ENCODE assay signal across 9 cellular contexts in genomic region chr1:19374402-19374801, GRCh38.
DNase-seq lines count a peak whose midpoint lies in the region; ATAC-seq and TF ChIP-seq lines count a peak whose summit lies in the region.
"Had no signal": no experiment of that assay in that cellular context is flagged by ENCODE, and none has a peak within 500 bp of the region (broad histone marks: within the 10 kb centered on the region; RNA-seq: fewer than 3 reads in every experiment).

No MANE protein-coding gene starts in this region.

- H3K4me1 ChIP-seq in heart right ventricle = peaks cover 7 to 70% (median 24%) of the 10 kb centered on the region in 9 donors
- H3K4me1 ChIP-seq in right cardiac atrium (ENCODE audit: control insufficient read depth, insufficient read depth, low read length) = peaks cover 9% of the 10 kb centered on the region
- peaks cover 0 to 47% (median 13%) of the 10 kb centered on the region in 3 donors for H3K4me1 ChIP-seq in gastroesophageal sphincter
- peaks cover 75% of the 10 kb centered on the region for H3K4me1 ChIP-seq in vagina

- H3K27me3 ChIP-seq in heart right ventricle (no peaks in the 10 kb centered on the region), right cardiac atrium (ENCODE audit: control insufficient read depth, insufficient read depth) (no peaks in the 10 kb centered on the region), gastroesophageal sphincter (no peaks in the 10 kb centered on the region), vagina (no peaks in the 10 kb centered on the region)

- no peak for DNase-seq in heart right ventricle
- no peak for DNase-seq in right cardiac atrium
- peak; percentile 41 for DNase-seq in RPMI8226
- DNase-seq in vagina (ENCODE audit: extremely low spot score in 2 of 2) = no peak
- DNase-seq in HuH-7.5 (ENCODE audit: low spot score) = no peak
- DNase-seq in D341Med (ENCODE audit: low spot score) = no peak
- DNase-seq: activated gamma-delta T cell treated with Interleukin-2 at 50 U/mL for 16 hours had no signal

- no peak for TF ChIP-seq POLR2A in gastroesophageal sphincter (IDR thresholded peaks at IDR 0.05)
- TF ChIP-seq POLR2A in vagina (IDR thresholded peaks at IDR 0.05) = no peak

- peak in 2 of 9 donors; percentile 23 to 31 for TF ChIP-seq CTCF in heart right ventricle (IDR thresholded peaks at IDR 0.05)
- TF ChIP-seq CTCF in gastroesophageal sphincter (IDR thresholded peaks at IDR 0.05) = peak in 3 of 4 experiments; percentile 5 to 21 (median 5)
- no peak for TF ChIP-seq CTCF in vagina (IDR thresholded peaks at IDR 0.05)

- no peak for TF ChIP-seq EP300 in gastroesophageal sphincter (IDR thresholded peaks at IDR 0.05)

- ATAC-seq in heart right ventricle (no peak), right cardiac atrium (no peak), gastroesophageal sphincter (no peak), HG03442 (IDR thresholded peaks at IDR 0.05; ENCODE audit: unreplicated experiment) (no peak)

- H3K9me3 ChIP-seq in heart right ventricle (peaks cover 0 to 6% (median 0%) of the 10 kb centered on the region in 11 donors), right cardiac atrium (ENCODE audit: control insufficient read depth, low read length) (no peaks in the 10 kb centered on the region), gastroesophageal sphincter (no peaks in the 10 kb centered on the region), vagina (no peaks in the 10 kb centered on the region)

- WGBS in heart right ventricle, 2 donors = 77 to 92% methylated on average over 7 of the region's 7 CpGs
- WGBS in right cardiac atrium = 89% methylated on average over 7 of the region's 7 CpGs
- 66% methylated on average over 3 of the region's 7 CpGs; no CpG with 5 or more reads in 1 of the 2 donors for WGBS in gastroesophageal sphincter (ENCODE audit: low coverage in 1 of 2), 2 donors

- intact Hi-C loops in heart right ventricle (cut with DNase I) (no loop called here), right cardiac atrium (cut with DNase I) (no loop called here), vagina (cut with DNase I) (no loop called here)

- H3K36me3 ChIP-seq in heart right ventricle = peaks cover 0 to 94% (median 22%) of the 10 kb centered on the region in 9 donors
- peaks cover 0 to 79% of the 10 kb centered on the region in 2 donors for H3K36me3 ChIP-seq in gastroesophageal sphincter
- H3K36me3 ChIP-seq in vagina = peaks cover 0 to 22% of the 10 kb centered on the region in 2 donors

- peak overlapping the region in 7 of 10 donors; percentile 1 to 45 (median 13) for H3K27ac ChIP-seq in heart right ventricle
- no peak overlapping the region for H3K27ac ChIP-seq in right cardiac atrium (ENCODE audit: low read length)
- H3K27ac ChIP-seq in gastroesophageal sphincter = peak overlapping the region in 3 of 4 donors; percentile 45 to 69 (median 59)
- peak overlapping the region; percentile 87 for H3K27ac ChIP-seq in vagina

- H3K4me3 ChIP-seq in heart right ventricle = no peak overlapping the region
- no peak overlapping the region for H3K4me3 ChIP-seq in right cardiac atrium (ENCODE audit: low read length)
- H3K4me3 ChIP-seq in gastroesophageal sphincter = no peak overlapping the region
- no peak overlapping the region for H3K4me3 ChIP-seq in vagina

Comparison
In these comparisons a context has a peak if more than half of its experiments do, and no peak if none do; other contexts are left out.
1. CTCF ChIP-seq: peak in gastroesophageal sphincter (3 of 4); none in vagina (0 of 3).